In genomic region chr5:42756630-42757601, GRCh38 we compare ENCODE assay signal across 9 cellular contexts. TPM values are rescaled to one million over a fixed set of nuclear protein-coding genes. Genes with fewer than 3 reads are reported as not detected.
DNase-seq lines count a peak whose midpoint lies in the region; ATAC-seq and TF ChIP-seq lines count a peak whose summit lies in the region.
"Had no signal": no experiment of that assay in that cellular context is flagged by ENCODE, and none has a peak within 500 bp of the region (broad histone marks: within the 10 kb centered on the region; RNA-seq: fewer than 3 reads in every experiment).

Gene CCDC152 (plus strand): TSS chr5:42756818. CDS start chr5:42759122, 2,304 bp downstream.

- no peak within 1 kb of the TSS for H3K27ac ChIP-seq in OCI-LY7 (ENCODE audit: low read depth, low read length, poor library complexity, severe bottlenecking)
- no peak within 1 kb of the TSS for H3K27ac ChIP-seq in gastroesophageal sphincter
- H3K27ac ChIP-seq: HL-60 had no signal

- POLR2A ChIA-PET in OCI-LY7 (lab: Charles Lee): no interaction called here

- TF ChIP-seq POLR2A in gastroesophageal sphincter (IDR thresholded peaks at IDR 0.05): no peak

- H3K9me2 ChIP-seq in OCI-LY7 (ENCODE audit: insufficient read depth, low read length): no peaks in the 10 kb centered on the region

- H3K4me3 Mint-ChIP-seq in Calu3 (ENCODE audit: low read depth, unreplicated experiment): peak within 1 kb of the TSS; percentile 87

- BruUV-seq in Calu3 (replicated peaks; lab: Mats Ljungman, UMichigan) (TSS peak; percentile 56), OCI-LY7 (replicated peaks; lab: Mats Ljungman, UMichigan) (no TSS peak)

- no peaks in the 10 kb centered on the region for H3K27me3 ChIP-seq in H7 (ENCODE audit: control insufficient read depth, insufficient read depth, low read length)
- peaks cover 4% of the 10 kb centered on the region for H3K27me3 ChIP-seq in gastroesophageal sphincter

- peak within 1 kb of the TSS; percentile 38 for H3K4me3 ChIP-seq in H7 (ENCODE audit: insufficient read depth, low read depth, low read length)
- H3K4me3 ChIP-seq in OCI-LY7 (ENCODE audit: low read depth, low read length, poor library complexity, severe bottlenecking): no peak within 1 kb of the TSS
- peak within 1 kb of the TSS in 1 of 2 donors; percentile 31 for H3K4me3 ChIP-seq in gastroesophageal sphincter

- no peaks in the 10 kb centered on the region for H3K9me3 Mint-ChIP-seq in Calu3 (ENCODE audit: low read depth, unreplicated experiment)

- ATAC-seq in left ventricle myocardium superior (peak; percentile 65), gastroesophageal sphincter (no peak)

- no peak for TF ChIP-seq EP300 in gastroesophageal sphincter (IDR thresholded peaks at IDR 0.05)

- no peak within 1 kb of the TSS for H3K4me2 ChIP-seq in OCI-LY7 (ENCODE audit: low read length)

- H3K4me1 ChIP-seq in OCI-LY7 (ENCODE audit: insufficient read depth, low read length, poor library complexity, severe bottlenecking) (no peaks in the 10 kb centered on the region), gastroesophageal sphincter (no peaks in the 10 kb centered on the region)

- intact Hi-C loops in Calu3 (cut with micrococcal nuclease; ENCODE audit: unreplicated experiment) (no loop called here), left ventricle myocardium superior (cut with micrococcal nuclease) (no loop called here), OCI-LY7 (cut with micrococcal nuclease; ENCODE audit: unreplicated experiment) (no loop called here)

- peak within 1 kb of the TSS; percentile 16 for H3K27ac Mint-ChIP-seq in Calu3 (ENCODE audit: unreplicated experiment)

- H2AFZ ChIP-seq in OCI-LY7 (ENCODE audit: low read length): no peak within 1 kb of the TSS

- no peaks in the 10 kb centered on the region for H3K79me2 ChIP-seq in OCI-LY7 (ENCODE audit: insufficient read depth, low read depth, low read length)

- CTCF ChIA-PET in Calu3 (lab: Charles Lee): interaction anchor here (0.6 to 1.0 kb wide), 3 partner anchors 11 to 919 kb away, joined by 3 to 4 read pairs (median 3); no protein-coding TSS in a partner anchor
- CTCF ChIA-PET in OCI-LY7 (lab: Charles Lee; ENCODE audit: unreplicated experiment): no interaction called here

- DNase-seq in Calu3 (peak; percentile 81), H7 (peak; percentile 37), NOMO-1 (lab: John Stamatoyannopoulos, UW; ENCODE audit: unreplicated experiment in 2 of 2) (peak; percentile 76 to 87), left ventricle myocardium superior (peak; percentile 25), OCI-LY7 (ENCODE audit: low spot score) (no peak)
- DNase-seq in activated gamma-delta T cell treated with anti-CD3 and anti-CD28 coated beads, Interleukin-2, amount 50 U/mL, for 16 hours (ENCODE audit: low read depth): peak; percentile 30
- DNase-seq in stimulated activated CD4-positive, alpha-beta T cell treated with anti-CD3 and anti-CD28 coated beads, Interleukin-12 subunit alpha, Interleukin-12 subunit beta, amount 100 ng/mL, for 48 hours (ENCODE audit: low read depth in 2 of 3, low spot score in 1 of 3): peak; percentile 49 to 55 (median 50)

- WGBS in gastroesophageal sphincter (ENCODE audit: low coverage in 1 of 2), 2 donors: 32 to 43% methylated on average over 20 to 26 of the region's 35 CpGs

- H3K36me3 ChIP-seq in H7 (replicated peaks; ENCODE audit: control insufficient read depth, insufficient read depth, low read length) (no peaks in the 10 kb centered on the region; the same call in 1 of the 2 replicates), OCI-LY7 (ENCODE audit: insufficient read depth, low read length) (no peaks in the 10 kb centered on the region), gastroesophageal sphincter (no peaks in the 10 kb centered on the region)

- TF ChIP-seq CTCF in Calu3 (IDR thresholded peaks at IDR 0.05; ENCODE audit: unreplicated experiment) (no peak), OCI-LY7 (conservative IDR thresholded peaks at IDR 0.05; ENCODE audit: low read length) (no peak), gastroesophageal sphincter (IDR thresholded peaks at IDR 0.05) (no peak)

- no peaks in the 10 kb centered on the region for H4K20me1 ChIP-seq in OCI-LY7 (ENCODE audit: insufficient read depth, low read length)

- H3K27me3 Mint-ChIP-seq in Calu3 (ENCODE audit: unreplicated experiment): no peaks in the 10 kb centered on the region

- no peaks in the 10 kb centered on the region for H3K9me3 ChIP-seq in OCI-LY7 (ENCODE audit: low read length)
- H3K9me3 ChIP-seq in gastroesophageal sphincter: no peaks in the 10 kb centered on the region

- H3K4me1 Mint-ChIP-seq in Calu3 (ENCODE audit: low read depth, unreplicated experiment): peaks cover 17% of the 10 kb centered on the region

- peaks cover 12% of the 10 kb centered on the region for H3K36me3 Mint-ChIP-seq in Calu3 (ENCODE audit: insufficient read depth, unreplicated experiment)

RNA-seq across cellular contexts. Expression of gene CCDC152, which starts in this region (rescaled TPM):
- 15.7 and 16.3 TPM in 2 replicates for total RNA-seq in Calu3 (2022)
- total RNA-seq in H7 (2014; rRNA removed; shearing (Covaris generic)): 2.9 and 6.6 TPM in 2 replicates
- 0.77 TPM for total RNA-seq in left ventricle myocardium superior
- not detected in 2 replicates for total RNA-seq in OCI-LY7 (2014; rRNA removed; shearing (Covaris generic))
- not detected in 2 replicates for total RNA-seq in OCI-LY7 (2022)
- 1 to 10 TPM in 2 of 4 donors, under 1 TPM in 2; 0.16 to 1.2 (median 1.1) TPM for total RNA-seq in gastroesophageal sphincter

Comparison
In these comparisons a context has a peak if more than half of its experiments do, and no peak if none do; other contexts are left out.
1. Peak in DNase-seq and ATAC-seq in left ventricle myocardium superior; RNA of the gene not detected or under 1 TPM.